ENCODE assay signal across 11 cellular contexts in genomic region chr22:42317691-42318547, GRCh38. TPM values are rescaled to one million over a fixed set of nuclear protein-coding genes. Genes with fewer than 3 reads are reported as not detected.
DNase-seq lines count a peak whose midpoint lies in the region; ATAC-seq, FAIRE-seq and TF ChIP-seq lines count a peak whose summit lies in the region.
"Had no signal": no experiment of that assay in that cellular context is flagged by ENCODE, and none has a peak within 500 bp of the region (broad histone marks: within the 10 kb centered on the region; RNA-seq: fewer than 3 reads in every experiment).

No MANE protein-coding gene starts in this region.

- TF ChIP-seq CTCF in Peyer's patch (IDR thresholded peaks at IDR 0.05) (no peak), keratinocyte (optimal IDR thresholded peaks at IDR 0.05 in 1 of 3, IDR thresholded peaks at IDR 0.05 in 1 of 3, conservative IDR thresholded peaks at IDR 0.05 in 1 of 3; ENCODE audit: extremely low read depth in 1 of 3, insufficient read depth in 2 of 3, low read length in 3 of 3) (no peak), upper lobe of left lung (IDR thresholded peaks at IDR 0.05) (no peak)

- ATAC-seq in upper lobe of left lung (ENCODE audit: low FRiP score in 2 of 2) (peak in 1 of 2 donors; percentile 68), GM18502 (IDR thresholded peaks at IDR 0.05; ENCODE audit: poor library complexity, unreplicated experiment) (no peak)

- no peaks in the 10 kb centered on the region for H3K36me3 ChIP-seq in Peyer's patch
- H3K36me3 ChIP-seq in keratinocyte (ENCODE audit: control insufficient read depth in 2 of 2, extremely low read depth in 1 of 2, insufficient read depth in 2 of 2, low read length in 2 of 2): no peaks in the 10 kb centered on the region
- no peaks in the 10 kb centered on the region for H3K36me3 ChIP-seq in upper lobe of left lung
- H3K36me3 ChIP-seq: heart left ventricle, neutrophil had no signal

- peaks cover 4% of the 10 kb centered on the region for H3K9me1 ChIP-seq in keratinocyte (ENCODE audit: control insufficient read depth, extremely low read depth, insufficient read depth, low read length)

- CTCF ChIA-PET in activated CD4-positive, alpha-beta T cell treated with anti-CD3 and anti-CD28 coated beads, Interleukin-2, amount 10 ng/mL, durations not matched to agents 7 days and 5 days (lab: Charles Lee): interaction anchor here (0.6 to 1.8 kb wide), 3 partner anchors 16 to 279 kb away, joined by 3 to 5 read pairs (median 4); no protein-coding TSS in a partner anchor

- 60 to 64% methylated on average over 11 to 22 of the region's 25 CpGs for WGBS in upper lobe of left lung, 2 donors

- peak overlapping the region; percentile 68 for H3K9ac ChIP-seq in keratinocyte (ENCODE audit: control insufficient read depth, extremely low read depth, insufficient read depth, low read length)

- no peaks in the 10 kb centered on the region for H3K27me3 Mint-ChIP-seq in activated CD4-positive, alpha-beta T cell treated with anti-CD3 and anti-CD28 coated beads, Interleukin-2, amount 10 ng/mL, durations not matched to agents 7 days and 5 days
- H3K27me3 Mint-ChIP-seq in activated CD4-positive, alpha-beta T cell treated with anti-CD3 and anti-CD28 coated beads, Interleukin-2, amount 10 ng/mL, durations not matched to agents 24 days and 14 days: no peaks in the 10 kb centered on the region

- H3K27ac ChIP-seq in Peyer's patch (peak overlapping the region in 3 of 4 donors; percentile 54 to 85 (median 71)), keratinocyte (ENCODE audit: control insufficient read depth, insufficient read depth, low read length) (peak overlapping the region; percentile 73), upper lobe of left lung (peak overlapping the region in 2 of 4 donors; percentile 24 to 40)
- H3K27ac ChIP-seq: neutrophil had no signal

- H3K4me2 ChIP-seq in keratinocyte (ENCODE audit: control insufficient read depth, extremely low read depth, insufficient read depth, low read depth, low read length): peak overlapping the region; percentile 86

- no peak for DNase-seq in activated CD4-positive, alpha-beta T cell treated with anti-CD3 and anti-CD28 coated beads, Interleukin-2, amount 10 ng/mL, durations not matched to agents 7 days and 5 days
- DNase-seq in activated CD4-positive, alpha-beta T cell treated with anti-CD3 and anti-CD28 coated beads, Interleukin-2, amount 10 ng/mL, durations not matched to agents 24 days and 14 days: no peak
- DNase-seq in Peyer's patch: no peak
- DNase-seq in keratinocyte (ENCODE audit: low read depth, low spot score): no peak
- peak; percentile 73 to 82 for DNase-seq in upper lobe of left lung
- DNase-seq in AG20443 (ENCODE audit: low spot score): no peak
- no peak for DNase-seq in HuH-7.5 (ENCODE audit: low spot score)

- dilution Hi-C loops in keratinocyte (cut with MboI; ENCODE audit: extremely low pct_ligation_motif_present, low sequenced_read_pairs): no loop called here

- H4K20me1 ChIP-seq in keratinocyte (ENCODE audit: control insufficient read depth, extremely low read depth, insufficient read depth, low read length): peaks cover 6% of the 10 kb centered on the region

- H3K4me3 ChIP-seq in Peyer's patch (no peak overlapping the region), keratinocyte (ENCODE audit: control insufficient read depth in 2 of 3, extremely low read depth in 1 of 3, insufficient read depth in 2 of 3, low read depth in 1 of 3, low read length in 3 of 3) (peak overlapping the region in 2 of 3 experiments; percentile 38 to 51), upper lobe of left lung (peak overlapping the region in 2 of 4 donors; percentile 1 to 7)
- H3K4me3 ChIP-seq: heart left ventricle had no signal

- POLR2A ChIA-PET in activated CD4-positive, alpha-beta T cell treated with anti-CD3 and anti-CD28 coated beads, Interleukin-2, amount 10 ng/mL, durations not matched to agents 7 days and 5 days (lab: Charles Lee): no interaction called here

- no peak for FAIRE-seq in keratinocyte (lab: Jason Lieb, UNC)

- TF ChIP-seq POLR2A in Peyer's patch (IDR thresholded peaks at IDR 0.05) (no peak), upper lobe of left lung (IDR thresholded peaks at IDR 0.05) (no peak)

- H3K9me3 Mint-ChIP-seq in activated CD4-positive, alpha-beta T cell treated with anti-CD3 and anti-CD28 coated beads, Interleukin-2, amount 10 ng/mL, durations not matched to agents 7 days and 5 days: no peaks in the 10 kb centered on the region
- no peaks in the 10 kb centered on the region for H3K9me3 Mint-ChIP-seq in activated CD4-positive, alpha-beta T cell treated with anti-CD3 and anti-CD28 coated beads, Interleukin-2, amount 10 ng/mL, durations not matched to agents 24 days and 14 days
- H3K9me3 Mint-ChIP-seq: T-helper 1 cell treated with Interleukin-12 subunit alpha and Interleukin-12 subunit beta and Interleukin-4 antibody, amounts not matched to agents 30 μg/mL and 1 μg/mL, for 36 hours had no signal

- H3K4me1 Mint-ChIP-seq in activated CD4-positive, alpha-beta T cell treated with anti-CD3 and anti-CD28 coated beads, Interleukin-2, amount 10 ng/mL, durations not matched to agents 7 days and 5 days: peaks cover 35% of the 10 kb centered on the region
- H3K4me1 Mint-ChIP-seq in activated CD4-positive, alpha-beta T cell treated with anti-CD3 and anti-CD28 coated beads, Interleukin-2, amount 10 ng/mL, durations not matched to agents 24 days and 14 days: peaks cover 18% of the 10 kb centered on the region

- H2AFZ ChIP-seq in keratinocyte (ENCODE audit: control insufficient read depth, low read length): no peak overlapping the region

- no peaks in the 10 kb centered on the region for H3K36me3 Mint-ChIP-seq in activated CD4-positive, alpha-beta T cell treated with anti-CD3 and anti-CD28 coated beads, Interleukin-2, amount 10 ng/mL, durations not matched to agents 7 days and 5 days (ENCODE audit: low read depth)
- H3K36me3 Mint-ChIP-seq in activated CD4-positive, alpha-beta T cell treated with anti-CD3 and anti-CD28 coated beads, Interleukin-2, amount 10 ng/mL, durations not matched to agents 24 days and 14 days (ENCODE audit: low read depth): no peaks in the 10 kb centered on the region

- H3K27me3 ChIP-seq in Peyer's patch: no peaks in the 10 kb centered on the region
- H3K27me3 ChIP-seq in keratinocyte (ENCODE audit: control insufficient read depth, extremely low read depth, insufficient read depth, low read length): no peaks in the 10 kb centered on the region
- H3K27me3 ChIP-seq in upper lobe of left lung: no peaks in the 10 kb centered on the region

- peak overlapping the region; percentile 41 for H3K27ac Mint-ChIP-seq in activated CD4-positive, alpha-beta T cell treated with anti-CD3 and anti-CD28 coated beads, Interleukin-2, amount 10 ng/mL, durations not matched to agents 7 days and 5 days
- no peak overlapping the region for H3K27ac Mint-ChIP-seq in activated CD4-positive, alpha-beta T cell treated with anti-CD3 and anti-CD28 coated beads, Interleukin-2, amount 10 ng/mL, durations not matched to agents 24 days and 14 days
- H3K27ac Mint-ChIP-seq: T-helper 1 cell treated with Interleukin-12 subunit alpha and Interleukin-12 subunit beta and Interleukin-4 antibody, amounts not matched to agents 30 μg/mL and 1 μg/mL, for 36 hours had no signal

- TF ChIP-seq EP300 in upper lobe of left lung (IDR thresholded peaks at IDR 0.05): no peak

- H3K9me3 ChIP-seq in Peyer's patch: no peaks in the 10 kb centered on the region
- H3K9me3 ChIP-seq in keratinocyte (ENCODE audit: control insufficient read depth, low read depth, low read length): no peaks in the 10 kb centered on the region
- H3K9me3 ChIP-seq in upper lobe of left lung: no peaks in the 10 kb centered on the region
- H3K9me3 ChIP-seq: heart left ventricle, neutrophil had no signal

- H3K4me1 ChIP-seq in Peyer's patch: peaks cover 0 to 41% (median 4%) of the 10 kb centered on the region in 4 donors
- H3K4me1 ChIP-seq in keratinocyte (ENCODE audit: control insufficient read depth, extremely low read depth, insufficient read depth, low read length): peaks cover 57% of the 10 kb centered on the region
- H3K4me1 ChIP-seq in upper lobe of left lung: peaks cover 0 to 23% (median 1%) of the 10 kb centered on the region in 4 donors

- H3K4me3 Mint-ChIP-seq in activated CD4-positive, alpha-beta T cell treated with anti-CD3 and anti-CD28 coated beads, Interleukin-2, amount 10 ng/mL, durations not matched to agents 7 days and 5 days: no peak overlapping the region
- H3K4me3 Mint-ChIP-seq in activated CD4-positive, alpha-beta T cell treated with anti-CD3 and anti-CD28 coated beads, Interleukin-2, amount 10 ng/mL, durations not matched to agents 24 days and 14 days: no peak overlapping the region
- H3K4me3 Mint-ChIP-seq: T-helper 1 cell treated with Interleukin-12 subunit alpha and Interleukin-12 subunit beta and Interleukin-4 antibody, amounts not matched to agents 30 μg/mL and 1 μg/mL, for 36 hours had no signal

- no peaks in the 10 kb centered on the region for H3K79me2 ChIP-seq in keratinocyte (ENCODE audit: control insufficient read depth, insufficient read depth, low read length)

- intact Hi-C loops in activated CD4-positive, alpha-beta T cell treated with anti-CD3 and anti-CD28 coated beads, Interleukin-2, amount 10 ng/mL, durations not matched to agents 24 days and 14 days (cut with micrococcal nuclease): no loop called here

RNA-seq across cellular contexts. Expression of gene TCF20, which starts 47.5 kb away (rescaled TPM):
- total RNA-seq in activated CD4-positive, alpha-beta T cell treated with anti-CD3 and anti-CD28 coated beads, Interleukin-2, amount 10 ng/mL, durations not matched to agents 7 days and 5 days: 10 to 100 TPM; 82.1 to 87.1 TPM
- total RNA-seq in activated CD4-positive, alpha-beta T cell treated with anti-CD3 and anti-CD28 coated beads, Interleukin-2, amount 10 ng/mL, durations not matched to agents 24 days and 14 days: 83.0 and 85.4 TPM in 2 replicates
- 10 to 100 TPM; 43.8 to 75.1 (median 59.5) TPM for total RNA-seq in Peyer's patch
- 20.9 to 35.0 TPM (median 23.9 TPM) in 3 replicates for polyA plus RNA-seq in keratinocyte
- 13.7 TPM for polyA plus RNA-seq in keratinocyte (2011; ENCODE audit: low read depth)
- 23.3 and 25.0 TPM in 2 replicates for polyA plus RNA-seq in keratinocyte (2011; cell fraction: cytosol; rRNA removed)
- 57.0 and 61.1 TPM in 2 replicates for polyA plus RNA-seq in keratinocyte (2011; cell fraction: nucleus; rRNA removed)
- polyA plus RNA-seq in keratinocyte (2012; ENCODE audit: low replicate concordance): 17.7 and 28.1 TPM in 2 replicates
- polyA minus RNA-seq in keratinocyte: 52.7 to 68.7 TPM (median 57.9 TPM) in 3 replicates
- polyA minus RNA-seq in keratinocyte (2011; cell fraction: cytosol; rRNA and poly(A)+ RNA removed): 40.5 TPM
- polyA minus RNA-seq in keratinocyte (2011; cell fraction: nucleus; rRNA and poly(A)+ RNA removed): 48.7 and 80.7 TPM in 2 replicates
- 10 to 100 TPM; 27.5 to 49.9 (median 45.1) TPM for total RNA-seq in upper lobe of left lung

Comparison
In these comparisons a context has a peak if more than half of its experiments do, and no peak if none do; other contexts are left out.
1. DNase-seq: peak in upper lobe of left lung (2 of 2); none in activated CD4-positive, alpha-beta T cell treated with anti-CD3 and anti-CD28 coated beads, Interleukin-2, amount 10 ng/mL, durations not matched to agents 7 days and 5 days (single experiment), activated CD4-positive, alpha-beta T cell treated with anti-CD3 and anti-CD28 coated beads, Interleukin-2, amount 10 ng/mL, durations not matched to agents 24 days and 14 days (single experiment), Peyer's patch (0 of 3), keratinocyte (single experiment), AG20443 (single experiment) and HuH-7.5 (single experiment).
2. H3K4me3 ChIP-seq: peak in keratinocyte (2 of 3); none in Peyer's patch (0 of 4).